ENCODE assay signal across 14 cellular contexts in the genomic region with DNA sequence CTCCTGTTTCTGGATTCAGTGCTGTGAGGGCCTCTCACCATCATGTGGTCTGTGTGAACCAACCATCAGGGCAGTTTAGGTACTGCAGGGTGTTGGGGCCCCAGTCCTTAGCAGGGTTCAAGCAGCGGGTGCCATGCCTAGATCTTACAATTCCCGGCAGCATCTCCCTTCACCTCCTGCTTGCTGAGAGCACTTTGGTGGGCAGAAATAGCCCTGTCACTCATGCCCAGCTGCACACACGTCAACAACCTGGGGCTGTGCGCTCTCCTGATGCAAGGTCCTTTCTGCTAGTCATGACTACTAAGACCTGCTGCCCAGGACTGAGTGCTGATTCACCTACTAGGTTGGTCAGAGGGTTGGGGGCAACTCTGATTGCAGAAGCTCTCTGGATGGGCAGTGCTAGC.
DNase-seq lines count a peak whose midpoint lies in the region; ATAC-seq and TF ChIP-seq lines count a peak whose summit lies in the region.
"Had no signal": no experiment of that assay in that cellular context is flagged by ENCODE, and none has a peak within 500 bp of the region (broad histone marks: within the 10 kb centered on the region; RNA-seq: fewer than 3 reads in every experiment).

No MANE protein-coding gene starts in this region.

- H3K36me3 ChIP-seq in right lobe of liver: no peaks in the 10 kb centered on the region
- H3K36me3 ChIP-seq in MG63: no peaks in the 10 kb centered on the region
- H3K36me3 ChIP-seq: colonic mucosa, gastroesophageal sphincter had no signal

- no peak overlapping the region for H3K4me3 Mint-ChIP-seq in activated naive CD8-positive, alpha-beta T cell treated with anti-CD3 and anti-CD28 coated beads, Interleukin-2, amount 50 U/mL, for 24 hours
- H3K4me3 Mint-ChIP-seq in activated naive CD8-positive, alpha-beta T cell treated with anti-CD3 and anti-CD28 coated beads for 36 hours: no peak overlapping the region
- no peak overlapping the region for H3K4me3 Mint-ChIP-seq in activated T-helper 1 cell treated with anti-CD3 and anti-CD28 coated beads, Interleukin-12 subunit alpha, Interleukin-12 subunit beta, Interleukin-2, Interleukin-4 antibody, amounts not matched to agents 30 ng/mL and 10 ng/mL and 1 ng/mL, durations not matched to agents 14 hours and 24 hours and 36 hours

- H3K27me3 ChIP-seq in right lobe of liver (no peaks in the 10 kb centered on the region), MG63 (no peaks in the 10 kb centered on the region; the same call in 1 of the 2 replicates)
- H3K27me3 ChIP-seq: colonic mucosa, gastroesophageal sphincter had no signal

- intact Hi-C loops in right lobe of liver (cut with DNase I): no loop called here
- intact Hi-C loops in activated T-helper 1 cell treated with anti-CD3 and anti-CD28 coated beads, Interleukin-12 subunit alpha, Interleukin-12 subunit beta, Interleukin-2, Interleukin-4 antibody, amounts not matched to agents 30 ng/mL and 10 ng/mL and 1 ng/mL, durations not matched to agents 14 hours and 24 hours and 36 hours (cut with micrococcal nuclease): no loop called here

- TF ChIP-seq POLR2A in right lobe of liver (IDR thresholded peaks at IDR 0.05): no peak
- no peak for TF ChIP-seq POLR2A in GM18505 (IDR thresholded peaks at IDR 0.05; ENCODE audit: borderline replicate concordance, extremely low read depth, insufficient read depth, insufficient read length)

- peak overlapping the region; percentile 48 for H3K27ac ChIP-seq in caudate nucleus (ENCODE audit: low read depth, low read length)
- H3K27ac ChIP-seq in right lobe of liver: no peak overlapping the region
- H3K27ac ChIP-seq: colonic mucosa, gastroesophageal sphincter had no signal

- no peaks in the 10 kb centered on the region for H3K27me3 Mint-ChIP-seq in activated naive CD8-positive, alpha-beta T cell treated with anti-CD3 and anti-CD28 coated beads, Interleukin-2, amount 50 U/mL, for 24 hours
- H3K27me3 Mint-ChIP-seq in activated naive CD8-positive, alpha-beta T cell treated with anti-CD3 and anti-CD28 coated beads for 36 hours: no peaks in the 10 kb centered on the region
- peaks cover 8% of the 10 kb centered on the region for H3K27me3 Mint-ChIP-seq in activated T-helper 1 cell treated with anti-CD3 and anti-CD28 coated beads, Interleukin-12 subunit alpha, Interleukin-12 subunit beta, Interleukin-2, Interleukin-4 antibody, amounts not matched to agents 30 ng/mL and 10 ng/mL and 1 ng/mL, durations not matched to agents 14 hours and 24 hours and 36 hours (ENCODE audit: insufficient read depth)

- TF ChIP-seq CTCF in right lobe of liver (IDR thresholded peaks at IDR 0.05): no peak

- no peak overlapping the region for H3K27ac Mint-ChIP-seq in activated naive CD8-positive, alpha-beta T cell treated with anti-CD3 and anti-CD28 coated beads, Interleukin-2, amount 50 U/mL, for 24 hours
- no peak overlapping the region for H3K27ac Mint-ChIP-seq in activated naive CD8-positive, alpha-beta T cell treated with anti-CD3 and anti-CD28 coated beads for 36 hours
- no peak overlapping the region for H3K27ac Mint-ChIP-seq in activated T-helper 1 cell treated with anti-CD3 and anti-CD28 coated beads, Interleukin-12 subunit alpha, Interleukin-12 subunit beta, Interleukin-2, Interleukin-4 antibody, amounts not matched to agents 30 ng/mL and 10 ng/mL and 1 ng/mL, durations not matched to agents 14 hours and 24 hours and 36 hours

- peaks cover 4% of the 10 kb centered on the region for H3K9me3 Mint-ChIP-seq in activated naive CD8-positive, alpha-beta T cell treated with anti-CD3 and anti-CD28 coated beads, Interleukin-2, amount 50 U/mL, for 24 hours
- H3K9me3 Mint-ChIP-seq in activated naive CD8-positive, alpha-beta T cell treated with anti-CD3 and anti-CD28 coated beads for 36 hours: peaks cover 1% of the 10 kb centered on the region
- H3K9me3 Mint-ChIP-seq in activated T-helper 1 cell treated with anti-CD3 and anti-CD28 coated beads, Interleukin-12 subunit alpha, Interleukin-12 subunit beta, Interleukin-2, Interleukin-4 antibody, amounts not matched to agents 30 ng/mL and 10 ng/mL and 1 ng/mL, durations not matched to agents 14 hours and 24 hours and 36 hours: peaks cover 4% of the 10 kb centered on the region

- peaks cover 2% of the 10 kb centered on the region for H3K4me1 Mint-ChIP-seq in activated naive CD8-positive, alpha-beta T cell treated with anti-CD3 and anti-CD28 coated beads, Interleukin-2, amount 50 U/mL, for 24 hours
- H3K4me1 Mint-ChIP-seq in activated naive CD8-positive, alpha-beta T cell treated with anti-CD3 and anti-CD28 coated beads for 36 hours: peaks cover 3% of the 10 kb centered on the region
- peaks cover 10% of the 10 kb centered on the region for H3K4me1 Mint-ChIP-seq in activated T-helper 1 cell treated with anti-CD3 and anti-CD28 coated beads, Interleukin-12 subunit alpha, Interleukin-12 subunit beta, Interleukin-2, Interleukin-4 antibody, amounts not matched to agents 30 ng/mL and 10 ng/mL and 1 ng/mL, durations not matched to agents 14 hours and 24 hours and 36 hours (ENCODE audit: low read depth)

- peaks cover 0 to 22% (median 11%) of the 10 kb centered on the region in 4 donors for H3K4me1 ChIP-seq in right lobe of liver
- H3K4me1 ChIP-seq: colonic mucosa, gastroesophageal sphincter had no signal

- ATAC-seq in activated naive CD8-positive, alpha-beta T cell treated with anti-CD3 and anti-CD28 coated beads, Interleukin-2, amount 50 U/mL, for 24 hours: peak; percentile 40
- ATAC-seq in right lobe of liver (peak; percentile 7 to 69 (median 32)), GM18505 (IDR thresholded peaks at IDR 0.05; ENCODE audit: unreplicated experiment) (no peak)
- ATAC-seq: gastroesophageal sphincter, sciatic nerve had no signal

- no peaks in the 10 kb centered on the region for H3K9me3 ChIP-seq in right lobe of liver
- peaks cover 7% of the 10 kb centered on the region for H3K9me3 ChIP-seq in MG63
- H3K9me3 ChIP-seq: colonic mucosa, gastroesophageal sphincter had no signal

- H3K4me3 ChIP-seq in right lobe of liver: no peak overlapping the region
- no peak overlapping the region for H3K4me3 ChIP-seq in MG63
- H3K4me3 ChIP-seq: colonic mucosa, gastroesophageal sphincter had no signal

- DNase-seq in activated naive CD8-positive, alpha-beta T cell treated with anti-CD3 and anti-CD28 coated beads, Interleukin-2, amount 50 U/mL, for 24 hours: no peak
- no peak for DNase-seq in activated naive CD8-positive, alpha-beta T cell treated with anti-CD3 and anti-CD28 coated beads for 36 hours
- DNase-seq in caudate nucleus (lab: John Stamatoyannopoulos, UW) (no peak), right lobe of liver (no peak), MG63 (no peak)
- DNase-seq in activated T-helper 1 cell treated with anti-CD3 and anti-CD28 coated beads, Interleukin-12 subunit alpha, Interleukin-12 subunit beta, Interleukin-2, Interleukin-4 antibody, amounts not matched to agents 30 ng/mL and 10 ng/mL and 1 ng/mL, durations not matched to agents 14 hours and 24 hours and 36 hours (ENCODE audit: low spot score): no peak
- DNase-seq in central memory CD4-positive, alpha-beta T cell: no peak
- DNase-seq: activated CD4-positive, alpha-beta T cell treated with anti-CD3 and anti-CD28 coated beads for 4 hours; activated gamma-delta T cell treated with Interleukin-2 at 50 U/mL for 16 hours; colonic mucosa; mammary epithelial cell had no signal

- peaks cover 1% of the 10 kb centered on the region for H3K36me3 Mint-ChIP-seq in activated naive CD8-positive, alpha-beta T cell treated with anti-CD3 and anti-CD28 coated beads, Interleukin-2, amount 50 U/mL, for 24 hours (ENCODE audit: low read depth)
- no peaks in the 10 kb centered on the region for H3K36me3 Mint-ChIP-seq in activated naive CD8-positive, alpha-beta T cell treated with anti-CD3 and anti-CD28 coated beads for 36 hours
- peaks cover 1% of the 10 kb centered on the region for H3K36me3 Mint-ChIP-seq in activated T-helper 1 cell treated with anti-CD3 and anti-CD28 coated beads, Interleukin-12 subunit alpha, Interleukin-12 subunit beta, Interleukin-2, Interleukin-4 antibody, amounts not matched to agents 30 ng/mL and 10 ng/mL and 1 ng/mL, durations not matched to agents 14 hours and 24 hours and 36 hours (ENCODE audit: low read depth)

- no CpG with 5 or more reads among the region's 4 CpGs for WGBS in right lobe of liver (ENCODE audit: insufficient coverage, low coverage, low lambda C conversion rate, missing lambda C conversion rate)
